8 cellular contexts compared by ENCODE assay signal in the genomic region with DNA sequence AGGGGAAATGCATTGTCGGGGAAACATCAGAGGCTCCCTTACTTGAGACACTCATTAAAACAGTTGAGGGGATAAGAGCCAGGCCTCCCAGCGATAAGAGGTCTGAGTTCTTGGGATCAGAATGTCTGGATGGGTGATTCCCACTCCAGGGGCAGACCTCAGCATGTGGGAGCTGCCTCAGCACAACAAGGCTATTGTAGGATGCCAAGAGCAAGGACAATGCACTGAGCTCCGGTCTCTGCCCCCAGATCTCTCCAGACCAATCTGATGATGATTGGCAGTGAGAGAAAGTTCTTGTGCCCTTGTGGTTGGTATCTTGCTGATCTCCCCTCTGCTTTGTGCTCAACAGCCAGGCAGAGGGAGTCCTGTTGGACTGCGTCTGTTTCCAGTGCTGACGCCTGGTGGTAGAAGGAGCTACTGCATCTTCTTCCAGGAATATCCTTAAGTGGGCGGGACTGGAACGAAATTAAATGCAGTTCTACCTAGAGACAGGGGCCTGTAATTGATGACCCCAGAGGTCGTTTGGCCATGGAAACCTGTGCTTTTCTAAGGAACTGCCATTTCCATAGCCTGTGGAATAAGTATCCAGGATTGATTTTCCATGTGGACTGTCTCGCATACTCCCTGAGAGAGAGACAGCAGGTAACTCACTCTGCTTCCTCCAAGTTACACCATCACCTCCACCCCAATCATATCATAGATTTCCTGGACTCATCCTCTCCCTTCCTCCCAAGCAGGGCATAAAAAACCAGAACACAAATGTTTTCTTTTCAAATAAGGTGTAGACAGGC. TPM values are rescaled to one million over a fixed set of nuclear protein-coding genes. Genes with fewer than 3 reads are reported as not detected.
DNase-seq lines count a peak whose midpoint lies in the region; ATAC-seq, FAIRE-seq and TF ChIP-seq lines count a peak whose summit lies in the region.

No MANE protein-coding gene starts in this region.

- TF ChIP-seq CTCF in fibroblast of lung (conservative IDR thresholded peaks at IDR 0.05 in 1 of 2, IDR thresholded peaks at IDR 0.05 in 1 of 2; ENCODE audit: low read depth in 1 of 2, low read length in 2 of 2) (peak; percentile 98 to 99), uterus (IDR thresholded peaks at IDR 0.05) (peak; percentile 58 to 80 (median 76))

- no peak overlapping the region for H3K14ac ChIP-seq in neuronal stem cell (ENCODE audit: low read length)

- no peak overlapping the region for H2BK15ac ChIP-seq in neuronal stem cell (ENCODE audit: low read length)

- WGBS in neuronal stem cell (ENCODE audit: extremely low coverage in 2 of 2, insufficient read length in 2 of 2, insufficient replicate concordance in 1 of 2), 2 donors: no CpG with 5 or more reads among the region's 9 CpGs

- peak; percentile 89 for ATAC-seq in HG03354 (IDR thresholded peaks at IDR 0.05; ENCODE audit: poor library complexity, severe bottlenecking, unreplicated experiment)

- no peaks in the 10 kb centered on the region for H3K79me2 ChIP-seq in fibroblast of lung (ENCODE audit: control insufficient read depth, insufficient read depth, low read length)

- no peaks in the 10 kb centered on the region for H3K36me3 ChIP-seq in fibroblast of lung (ENCODE audit: control insufficient read depth, insufficient read depth, low read length)
- H3K36me3 ChIP-seq in neuronal stem cell (replicated peaks in 1 of 2; ENCODE audit: control insufficient read depth in 2 of 2, insufficient read depth in 2 of 2, low read length in 2 of 2): no peaks in the 10 kb centered on the region
- H3K36me3 ChIP-seq in uterus: no peaks in the 10 kb centered on the region

- H2BK120ac ChIP-seq in neuronal stem cell (ENCODE audit: low read depth, low read length): no peak overlapping the region

- no peak overlapping the region for H2BK5ac ChIP-seq in neuronal stem cell (ENCODE audit: low read length)

- no peak overlapping the region for H3K9ac ChIP-seq in fibroblast of lung (ENCODE audit: insufficient read depth, low read length)
- H3K9ac ChIP-seq in neuronal stem cell (ENCODE audit: low read depth, low read length, poor library complexity): no peak overlapping the region

- no peak overlapping the region for H3K18ac ChIP-seq in neuronal stem cell (ENCODE audit: low read length)

- no peaks in the 10 kb centered on the region for H3K27me3 ChIP-seq in fibroblast of lung (ENCODE audit: control insufficient read depth, insufficient read depth, low read length)
- no peaks in the 10 kb centered on the region for H3K27me3 ChIP-seq in neuronal stem cell (ENCODE audit: control insufficient read depth in 3 of 3, insufficient read depth in 3 of 3, low read depth in 1 of 3, low read length in 3 of 3)
- no peaks in the 10 kb centered on the region for H3K27me3 ChIP-seq in uterus

- H2AFZ ChIP-seq in fibroblast of lung (ENCODE audit: low read length) (no peak overlapping the region), neuronal stem cell (ENCODE audit: low read length) (no peak overlapping the region)

- no peak overlapping the region for H3K4ac ChIP-seq in neuronal stem cell (ENCODE audit: low read length)

- H3K9me3 ChIP-seq in fibroblast of lung (ENCODE audit: control insufficient read depth, insufficient read depth, low read depth, low read length) (no peaks in the 10 kb centered on the region), neuronal stem cell (replicated peaks in 1 of 2; ENCODE audit: control insufficient read depth in 2 of 2, insufficient read depth in 1 of 2, low read depth in 1 of 2, low read length in 2 of 2) (no peaks in the 10 kb centered on the region), uterus (no peaks in the 10 kb centered on the region)

- no peaks in the 10 kb centered on the region for H4K20me1 ChIP-seq in fibroblast of lung (ENCODE audit: control insufficient read depth, extremely low read depth, insufficient read depth, low read length)

- H3K79me1 ChIP-seq in neuronal stem cell (ENCODE audit: low read depth, low read length): no peaks in the 10 kb centered on the region

- H3K4me2 ChIP-seq in fibroblast of lung (ENCODE audit: extremely low read depth, insufficient read depth, low read length): no peak overlapping the region
- H3K4me2 ChIP-seq in neuronal stem cell (ENCODE audit: insufficient read depth, low read length, poor library complexity, severe bottlenecking): no peak overlapping the region

- H3K27ac ChIP-seq in fibroblast of lung (ENCODE audit: insufficient read depth, low read length) (no peak overlapping the region), neuronal stem cell (replicated peaks; ENCODE audit: low read length) (no peak overlapping the region), uterus (no peak overlapping the region)

- no peak overlapping the region for H2BK12ac ChIP-seq in neuronal stem cell (ENCODE audit: low read length)

- H4K91ac ChIP-seq in neuronal stem cell (ENCODE audit: low read depth, low read length, poor library complexity): no peak overlapping the region

- no peak overlapping the region for H4K8ac ChIP-seq in neuronal stem cell (ENCODE audit: low read depth, low read length)

- peak; percentile 73 for FAIRE-seq in GM19239 (lab: Jason Lieb, UNC)

- no peak overlapping the region for H2AK5ac ChIP-seq in neuronal stem cell (ENCODE audit: low read depth, low read length)

- no peak overlapping the region for H3K4me3 ChIP-seq in fibroblast of lung (replicated peaks in 1 of 4; ENCODE audit: control extremely low read depth in 1 of 4, insufficient read depth in 1 of 4, low read depth in 3 of 4, low read length in 4 of 4)
- H3K4me3 ChIP-seq in neuronal stem cell (ENCODE audit: low read length in 2 of 2): no peak overlapping the region
- H3K4me3 ChIP-seq in uterus: no peak overlapping the region

- DNase-seq in COLO668 (lab: John Stamatoyannopoulos, UW; ENCODE audit: unreplicated experiment) (peak; percentile 25), GM19239 (ENCODE audit: insufficient read length, low spot score) (peak; percentile 43), NCI-H526 (lab: John Stamatoyannopoulos, UW) (peak; percentile 78 to 93), fibroblast of lung (ENCODE audit: low read depth in 2 of 2) (peak; percentile 60 to 75), neuronal stem cell (ENCODE audit: low spot score) (peak; percentile 78), uterus (peak; percentile 48 to 52)
- DNase-seq in activated CD8-positive, alpha-beta memory T cell treated with anti-CD3 and anti-CD28 coated beads, Interleukin-2, amount 50 U/mL, for 24 hours (ENCODE audit: extremely low read depth): peak; percentile 17

- intact Hi-C loops in uterus (cut with DNase I; ENCODE audit: low total_unique reads): no loop called here

- TF ChIP-seq POLR2A in uterus (IDR thresholded peaks at IDR 0.05): no peak

- no peak overlapping the region for H3K23ac ChIP-seq in neuronal stem cell (ENCODE audit: low read depth, low read length, poor library complexity)

- H3K4me1 ChIP-seq in fibroblast of lung (ENCODE audit: control insufficient read depth, extremely low read depth, insufficient read depth, low read length) (no peaks in the 10 kb centered on the region), neuronal stem cell (ENCODE audit: control insufficient read depth in 2 of 2, insufficient read depth in 1 of 2, low read depth in 1 of 2, low read length in 2 of 2) (peaks cover 2 to 4% of the 10 kb centered on the region in 2 donors), uterus (no peaks in the 10 kb centered on the region)

RNA-seq across cellular contexts. Expression of a gene that starts 6.7 kb away (rescaled TPM):
- total RNA-seq in fibroblast of lung (not detected in 2 replicates), uterus (100 to 1,000 TPM in 3 of 4 donors, 10 to 100 TPM in 1; 10.4 to 478 (median 192) TPM)
- polyA plus RNA-seq in fibroblast of lung: not detected in 2 replicates
- polyA plus RNA-seq in fibroblast of lung (2012): not detected in 2 replicates
- not detected in 2 replicates for polyA minus RNA-seq in fibroblast of lung (ENCODE audit: low replicate concordance)
- 0.74 TPM for polyA plus RNA-seq in neuronal stem cell (2013, experiment 1 of 2)
- 0.73 TPM for polyA plus RNA-seq in neuronal stem cell (2013, experiment 2 of 2)

RNA-seq across cellular contexts. Expression of a gene that starts 26.5 kb away (rescaled TPM):
- 2.1 TPM in 1 of 2 replicates, not detected in the other for total RNA-seq in fibroblast of lung
- not detected in 2 replicates for polyA plus RNA-seq in fibroblast of lung
- not detected in 2 replicates for polyA plus RNA-seq in fibroblast of lung (2012)
- polyA minus RNA-seq in fibroblast of lung (ENCODE audit: low replicate concordance): not detected in 2 replicates
- polyA plus RNA-seq in neuronal stem cell (2013, experiment 1 of 2): 8.9 TPM
- polyA plus RNA-seq in neuronal stem cell (2013, experiment 2 of 2): 9.2 TPM
- 1 to 10 TPM in 3 of 4 donors, not detected in 1; 2.7 to 8.8 (median 5.6) TPM for total RNA-seq in uterus

Comparison
In these comparisons a context has a peak if more than half of its experiments do, and no peak if none do; other contexts are left out.
1. DNase-seq: peak in every context shown above with its lines; median percentile 86 in NCI-H526; 78 in neuronal stem cell; 68 in fibroblast of lung; 50 in uterus; 43 in GM19239; 25 in COLO668; 17 in activated CD8-positive, alpha-beta memory T cell treated with anti-CD3 and anti-CD28 coated beads, Interleukin-2, amount 50 U/mL, for 24 hours.
2. RNA of a gene that starts 6.7 kb away (total RNA-seq): 10.4 to 478 TPM in uterus; not detected in fibroblast of lung; every median in the first group is over 10 times any median in the second.